ENCODE assay signal across 3 cellular contexts in genomic region chr3:15297592-15298350, GRCh38.
TF ChIP-seq lines count a peak whose summit lies in the region.

No MANE protein-coding gene starts in this region.

TF ChIP-seq in liver, 16 proteins besides CTCF, POLR2A, EP300 and RAD21:
- TF ChIP-seq SP1 (IDR thresholded peaks at IDR 0.05) = no peak
- TF ChIP-seq JUND (IDR thresholded peaks at IDR 0.05) = no peak
- TF ChIP-seq NR2F2 (IDR thresholded peaks at IDR 0.05) = peak; percentile 25
TF ChIP-seq in liver: peak in this region for 1.

TF ChIP-seq in HepG2, 621 proteins besides CTCF, POLR2A, EP300 and RAD21:
- TF ChIP-seq DMAP1 (CRISPR knock-in tag; IDR thresholded peaks at IDR 0.05) (no peak), PRDM10 (CRISPR knock-in tag; IDR thresholded peaks at IDR 0.05; ENCODE audit: low read depth) (no peak), ATM (IDR thresholded peaks at IDR 0.05; ENCODE audit: borderline replicate concordance) (no peak), ATF2 (CRISPR knock-in tag; IDR thresholded peaks at IDR 0.05) (no peak), ZNF543 (CRISPR knock-in tag; IDR thresholded peaks at IDR 0.05) (no peak), SRSF9 (IDR thresholded peaks at IDR 0.05; ENCODE audit: borderline replicate concordance, insufficient read depth, low read depth, low read length, poor library complexity, severe bottlenecking) (no peak), MLLT10 (CRISPR knock-in tag; IDR thresholded peaks at IDR 0.05) (no peak), CAMTA2 (CRISPR knock-in tag; IDR thresholded peaks at IDR 0.05; ENCODE audit: borderline replicate concordance) (no peak), CENPX (CRISPR knock-in tag; IDR thresholded peaks at IDR 0.05) (no peak), TERF1 (CRISPR knock-in tag; IDR thresholded peaks at IDR 0.05) (no peak), ZNF761 (CRISPR knock-in tag; conservative IDR thresholded peaks at IDR 0.05) (no peak), ZNF30 (CRISPR knock-in tag; IDR thresholded peaks at IDR 0.05) (no peak), ZNF891 (CRISPR knock-in tag; IDR thresholded peaks at IDR 0.05) (no peak), WIZ (CRISPR knock-in tag; IDR thresholded peaks at IDR 0.05) (no peak), ZNF619 (CRISPR knock-in tag; IDR thresholded peaks at IDR 0.05) (no peak), SCMH1 (CRISPR knock-in tag; IDR thresholded peaks at IDR 0.05; ENCODE audit: borderline replicate concordance) (no peak)

TF ChIP-seq in SK-N-SH, 30 proteins besides CTCF, POLR2A, EP300 and RAD21:
- TF ChIP-seq FOSL2 (IDR thresholded peaks at IDR 0.05; ENCODE audit: borderline replicate concordance, low read depth) (no peak), IRF3 (IDR thresholded peaks at IDR 0.05; ENCODE audit: low read depth, low read length) (no peak), ELF1 (IDR thresholded peaks at IDR 0.05) (no peak), POLR2AphosphoS5 (IDR thresholded peaks at IDR 0.05; ENCODE audit: low read depth, low read length) (no peak), ZBTB33 (IDR thresholded peaks at IDR 0.05; ENCODE audit: borderline replicate concordance, low read depth) (no peak), RXRA (IDR thresholded peaks at IDR 0.05; ENCODE audit: borderline replicate concordance, low read depth) (no peak), CHD2 (IDR thresholded peaks at IDR 0.05; ENCODE audit: low read length, partially characterized antibody) (no peak), PBX3 (IDR thresholded peaks at IDR 0.05) (no peak), USF2 (IDR thresholded peaks at IDR 0.05; ENCODE audit: borderline replicate concordance, low read depth, low read length) (no peak), RFX5 (IDR thresholded peaks at IDR 0.05; ENCODE audit: low read length) (no peak), TEAD4 (IDR thresholded peaks at IDR 0.05; ENCODE audit: borderline replicate concordance, insufficient read depth) (no peak), USF1 (IDR thresholded peaks at IDR 0.05; ENCODE audit: borderline replicate concordance, low read depth) (no peak), RCOR1 (IDR thresholded peaks at IDR 0.05; ENCODE audit: low read length) (no peak), NFIC (IDR thresholded peaks at IDR 0.05; ENCODE audit: borderline replicate concordance) (no peak)
